In genomic region chr6:32836873-32837272, GRCh38 we compare ENCODE assay signal across 14 cellular contexts. TPM values are rescaled to one million over a fixed set of nuclear protein-coding genes. Genes with fewer than 3 reads are reported as not detected.
DNase-seq lines count a peak whose midpoint lies in the region; ATAC-seq and TF ChIP-seq lines count a peak whose summit lies in the region.
"Had no signal": no experiment of that assay in that cellular context is flagged by ENCODE, and none has a peak within 500 bp of the region (broad histone marks: within the 10 kb centered on the region; RNA-seq: fewer than 3 reads in every experiment).

No MANE protein-coding gene starts in this region.

- TF ChIP-seq POLR2A in HCT116 (IDR thresholded peaks at IDR 0.05; ENCODE audit: borderline replicate concordance, extremely low read depth, insufficient read depth, insufficient read length), result no peak

- H3K27ac Mint-ChIP-seq in CD4-positive, alpha-beta memory T cell, result peak overlapping the region; percentile 63 to 100 (median 95)
- peak overlapping the region; percentile 72 for H3K27ac Mint-ChIP-seq in activated T-helper 1 cell treated with anti-CD3 and anti-CD28 coated beads, Interleukin-12 subunit alpha, Interleukin-12 subunit beta, Interleukin-2, Interleukin-4 antibody, amounts not matched to agents 30 ng/mL and 10 ng/mL and 1 ng/mL, durations not matched to agents 14 hours and 24 hours and 36 hours
- peak overlapping the region; percentile 89 to 100 (median 99) for H3K27ac Mint-ChIP-seq in naive thymus-derived CD4-positive, alpha-beta T cell

- no peaks in the 10 kb centered on the region for H3K27me3 ChIP-seq in CD4-positive, alpha-beta memory T cell (ENCODE audit: insufficient read depth, low read length)
- no peaks in the 10 kb centered on the region for H3K27me3 ChIP-seq in HCT116 (ENCODE audit: insufficient read depth, low read length)
- H3K27me3 ChIP-seq in naive thymus-derived CD4-positive, alpha-beta T cell (ENCODE audit: control insufficient read depth in 2 of 2, insufficient read depth in 2 of 2, low read length in 2 of 2), result no peaks in the 10 kb centered on the region
- H3K27me3 ChIP-seq in SJCRH30, result peaks cover 7% of the 10 kb centered on the region; the same call in 1 of the 2 replicates

- peaks cover 60 to 85% (median 73%) of the 10 kb centered on the region in 4 donors for H3K4me1 Mint-ChIP-seq in CD4-positive, alpha-beta memory T cell
- H3K4me1 Mint-ChIP-seq in activated T-helper 1 cell treated with anti-CD3 and anti-CD28 coated beads, Interleukin-12 subunit alpha, Interleukin-12 subunit beta, Interleukin-2, Interleukin-4 antibody, amounts not matched to agents 30 ng/mL and 10 ng/mL and 1 ng/mL, durations not matched to agents 14 hours and 24 hours and 36 hours (ENCODE audit: low read depth), result peaks cover 88% of the 10 kb centered on the region
- H3K4me1 Mint-ChIP-seq in naive thymus-derived CD4-positive, alpha-beta T cell, result peaks cover 60 to 88% (median 79%) of the 10 kb centered on the region in 7 donors

- no peak overlapping the region for H3K4me3 ChIP-seq in CD4-positive, alpha-beta memory T cell (ENCODE audit: low read length in 2 of 2)
- H3K4me3 ChIP-seq in HCT116 (replicated peaks in 1 of 2; ENCODE audit: low read depth in 1 of 2, low read length in 2 of 2) (peak overlapping the region in 1 of 2 experiments; percentile 84; a peak in 2 of 4 replicates), SJCRH30 (no peak overlapping the region)
- H3K4me3 ChIP-seq in naive thymus-derived CD4-positive, alpha-beta T cell (ENCODE audit: low read length), result peak overlapping the region; percentile 6

- RAD21 ChIA-PET in HCT116 (lab: Charles Lee; ENCODE audit: low non-redundant PET in 1 of 2, low total read pairs in 2 of 2, uncharacterized antibody in 2 of 2, unreplicated experiment in 2 of 2), result interaction anchor here in 1 of 2 experiments (2.5 kb wide), 1 partner anchor 31 kb away, joined by 36 read pairs; no protein-coding TSS in a partner anchor

- no peak overlapping the region for H3K27ac ChIP-seq in CD4-positive, alpha-beta memory T cell (ENCODE audit: low read depth, low read length)
- H3K27ac ChIP-seq in HCT116 (ENCODE audit: low read depth, low read length) (no peak overlapping the region), SJCRH30 (no peak overlapping the region)
- peak overlapping the region; percentile 97 for H3K27ac ChIP-seq in naive thymus-derived CD4-positive, alpha-beta T cell (ENCODE audit: low read depth, low read length)

- intact Hi-C loops in CD4-positive, alpha-beta memory T cell (cut with micrococcal nuclease), result no loop called here
- intact Hi-C loops in HCT116 (cut with micrococcal nuclease), result loop anchor here (5.0 kb wide), 1 partner anchor 110 kb away; no protein-coding TSS in a partner anchor
- intact Hi-C loops in activated T-helper 1 cell treated with anti-CD3 and anti-CD28 coated beads, Interleukin-12 subunit alpha, Interleukin-12 subunit beta, Interleukin-2, Interleukin-4 antibody, amounts not matched to agents 30 ng/mL and 10 ng/mL and 1 ng/mL, durations not matched to agents 14 hours and 24 hours and 36 hours (cut with micrococcal nuclease), result no loop called here
- intact Hi-C loops in naive thymus-derived CD4-positive, alpha-beta T cell (cut with micrococcal nuclease), result no loop called here

- no peak for DNase-seq in CD4-positive, alpha-beta memory T cell
- DNase-seq in HCT116 (ENCODE audit: low read depth, low spot score), result no peak
- no peak for DNase-seq in activated T-helper 1 cell treated with anti-CD3 and anti-CD28 coated beads, Interleukin-12 subunit alpha, Interleukin-12 subunit beta, Interleukin-2, Interleukin-4 antibody, amounts not matched to agents 30 ng/mL and 10 ng/mL and 1 ng/mL, durations not matched to agents 14 hours and 24 hours and 36 hours (ENCODE audit: low spot score)
- DNase-seq in naive thymus-derived CD4-positive, alpha-beta T cell, result no peak
- DNase-seq in SJCRH30, result no peak
- DNase-seq in UCSD-AML1 (lab: John Stamatoyannopoulos, UW; ENCODE audit: unreplicated experiment), result no peak
- DNase-seq in occipital lobe (lab: John Stamatoyannopoulos, UW), result no peak
- DNase-seq: mesenchymal stem cell, NCI-H2029 treated with DMSO at 0.1 percent for 48 hours, substantia nigra, SW 1271 had no signal

- H3K27me3 Mint-ChIP-seq in CD4-positive, alpha-beta memory T cell, result no peaks in the 10 kb centered on the region
- no peaks in the 10 kb centered on the region for H3K27me3 Mint-ChIP-seq in activated T-helper 1 cell treated with anti-CD3 and anti-CD28 coated beads, Interleukin-12 subunit alpha, Interleukin-12 subunit beta, Interleukin-2, Interleukin-4 antibody, amounts not matched to agents 30 ng/mL and 10 ng/mL and 1 ng/mL, durations not matched to agents 14 hours and 24 hours and 36 hours (ENCODE audit: insufficient read depth)
- H3K27me3 Mint-ChIP-seq in naive thymus-derived CD4-positive, alpha-beta T cell, result no peaks in the 10 kb centered on the region

- TF ChIP-seq RAD21 in HCT116 (IDR thresholded peaks at IDR 0.05; ENCODE audit: low read depth), result no peak

- H3K9ac ChIP-seq in HCT116 (ENCODE audit: low read length), result no peak overlapping the region

- peak overlapping the region; percentile 53 to 97 (median 93) for H3K4me3 Mint-ChIP-seq in CD4-positive, alpha-beta memory T cell
- peak overlapping the region; percentile 79 for H3K4me3 Mint-ChIP-seq in activated T-helper 1 cell treated with anti-CD3 and anti-CD28 coated beads, Interleukin-12 subunit alpha, Interleukin-12 subunit beta, Interleukin-2, Interleukin-4 antibody, amounts not matched to agents 30 ng/mL and 10 ng/mL and 1 ng/mL, durations not matched to agents 14 hours and 24 hours and 36 hours
- H3K4me3 Mint-ChIP-seq in naive thymus-derived CD4-positive, alpha-beta T cell, result peak overlapping the region; percentile 85 to 98 (median 93)

- H3K9me3 ChIP-seq in CD4-positive, alpha-beta memory T cell (ENCODE audit: control insufficient read depth in 1 of 2, low read length in 2 of 2), result no peaks in the 10 kb centered on the region
- H3K9me3 ChIP-seq in HCT116 (ENCODE audit: control insufficient read depth in 1 of 2, insufficient read depth in 1 of 2, low read depth in 1 of 2, low read length in 2 of 2), result no peaks in the 10 kb centered on the region
- no peaks in the 10 kb centered on the region for H3K9me3 ChIP-seq in naive thymus-derived CD4-positive, alpha-beta T cell (ENCODE audit: control insufficient read depth in 2 of 3, low read length in 3 of 3)
- no peaks in the 10 kb centered on the region for H3K9me3 ChIP-seq in SJCRH30 (replicated peaks)

- peaks cover 9% of the 10 kb centered on the region; the same call in 1 of the 2 replicates for H3K79me2 ChIP-seq in HCT116 (ENCODE audit: insufficient read depth, low read length)

- no peak for TF ChIP-seq CTCF in HCT116 (IDR thresholded peaks at IDR 0.05 in 2 of 3, conservative IDR thresholded peaks at IDR 0.05 in 1 of 3; ENCODE audit: borderline replicate concordance in 1 of 3, insufficient read depth in 1 of 3, low read depth in 2 of 3, low read length in 2 of 3)

- no TSS peak for BruUV-seq in HCT116 (replicated peaks; lab: Mats Ljungman, UMichigan)

- ATAC-seq in HCT116 (no peak), HG03097 (IDR thresholded peaks at IDR 0.05; ENCODE audit: low FRiP score, unreplicated experiment) (no peak)
- ATAC-seq in naive thymus-derived CD4-positive, alpha-beta T cell, result no peak

- peaks cover 40% of the 10 kb centered on the region for H3K36me3 ChIP-seq in CD4-positive, alpha-beta memory T cell (ENCODE audit: insufficient read depth, low read length)
- H3K36me3 ChIP-seq in HCT116 (ENCODE audit: control insufficient read depth in 1 of 2, insufficient read depth in 2 of 2, low read length in 2 of 2) (peaks cover 0 to 30% of the 10 kb centered on the region in 2 experiments; a peak in 2 of 4 replicates), SJCRH30 (0 out of 2 replicates have a peak, but pooled peaks cover 8% of the 10 kb centered on the region)
- peaks cover 12 to 64% (median 18%) of the 10 kb centered on the region in 3 experiments for H3K36me3 ChIP-seq in naive thymus-derived CD4-positive, alpha-beta T cell (ENCODE audit: control insufficient read depth in 2 of 3, insufficient read depth in 3 of 3, low read length in 3 of 3)

- H2AFZ ChIP-seq in HCT116 (ENCODE audit: low read depth, low read length, poor library complexity, severe bottlenecking), result no peak overlapping the region

- H4K20me1 ChIP-seq in HCT116 (ENCODE audit: insufficient read depth), result no peaks in the 10 kb centered on the region

- POLR2A ChIA-PET in CD4-positive, alpha-beta memory T cell (lab: Charles Lee; ENCODE audit: partially characterized antibody), result interaction anchor here (3.5 to 11.6 kb wide), 4 partner anchors 23 to 136 kb away, joined by 15 to 1160 read pairs (median 410); partner anchors contain the start of genes BRD2, PSMB9 and TAP1
- POLR2A ChIA-PET in HCT116 (lab: Charles Lee), result interaction anchor here (3.0 kb wide), 1 partner anchor 9 kb away, joined by 10 read pairs; no protein-coding TSS in a partner anchor
- POLR2A ChIA-PET in naive thymus-derived CD4-positive, alpha-beta T cell (lab: Charles Lee), result interaction anchor here (1.4 to 11.4 kb wide), 5 partner anchors 20 to 134 kb away, joined by 5 to 662 read pairs (median 12); partner anchors contain the start of genes BRD2, HLA-DMA, PSMB9 and TAP1

- H3K4me2 ChIP-seq in HCT116 (ENCODE audit: low read length), result peak overlapping the region; percentile 98

- H3K4me1 ChIP-seq in CD4-positive, alpha-beta memory T cell (ENCODE audit: insufficient read depth, low read length), result peaks cover 73% of the 10 kb centered on the region
- H3K4me1 ChIP-seq in HCT116 (ENCODE audit: control insufficient read depth in 1 of 2, insufficient read depth in 2 of 2, low read length in 2 of 2), result peaks cover 6 to 20% of the 10 kb centered on the region in 2 experiments; a peak in 3 of 4 replicates
- H3K4me1 ChIP-seq in naive thymus-derived CD4-positive, alpha-beta T cell (ENCODE audit: control insufficient read depth in 2 of 2, insufficient read depth in 2 of 2, low read length in 2 of 2), result peaks cover 40 to 53% of the 10 kb centered on the region in 2 donors
- H3K4me1 ChIP-seq in SJCRH30, result no peaks in the 10 kb centered on the region

- CTCF ChIA-PET in CD4-positive, alpha-beta memory T cell (lab: Charles Lee; ENCODE audit: partially characterized antibody), result interaction anchor here (2.3 to 11.2 kb wide), 3 partner anchors 10 to 31 kb away, joined by 34 to 480 read pairs (median 263); partner anchors contain the start of genes PSMB9 and TAP1
- CTCF ChIA-PET in HCT116 (lab: Charles Lee), result interaction anchor here (3.5 kb wide), 3 partner anchors 19 to 33 kb away, joined by 55 to 189 read pairs (median 80); partner anchors contain the start of genes PSMB9 and TAP1
- CTCF ChIA-PET in naive thymus-derived CD4-positive, alpha-beta T cell (lab: Charles Lee), result interaction anchor here (6.7 to 9.7 kb wide), 2 partner anchors 19 to 31 kb away, joined by 177 to 241 read pairs; partner anchors contain the start of genes PSMB9 and TAP1

- H3K36me3 Mint-ChIP-seq in CD4-positive, alpha-beta memory T cell, result peaks cover 64 to 79% of the 10 kb centered on the region in 2 donors
- H3K36me3 Mint-ChIP-seq in activated T-helper 1 cell treated with anti-CD3 and anti-CD28 coated beads, Interleukin-12 subunit alpha, Interleukin-12 subunit beta, Interleukin-2, Interleukin-4 antibody, amounts not matched to agents 30 ng/mL and 10 ng/mL and 1 ng/mL, durations not matched to agents 14 hours and 24 hours and 36 hours (ENCODE audit: low read depth), result peaks cover 75% of the 10 kb centered on the region
- H3K36me3 Mint-ChIP-seq in naive thymus-derived CD4-positive, alpha-beta T cell, result peaks cover 30 to 62% (median 38%) of the 10 kb centered on the region in 5 donors

- H3K9me3 Mint-ChIP-seq in CD4-positive, alpha-beta memory T cell, result no peaks in the 10 kb centered on the region
- no peaks in the 10 kb centered on the region for H3K9me3 Mint-ChIP-seq in activated T-helper 1 cell treated with anti-CD3 and anti-CD28 coated beads, Interleukin-12 subunit alpha, Interleukin-12 subunit beta, Interleukin-2, Interleukin-4 antibody, amounts not matched to agents 30 ng/mL and 10 ng/mL and 1 ng/mL, durations not matched to agents 14 hours and 24 hours and 36 hours
- H3K9me3 Mint-ChIP-seq in naive thymus-derived CD4-positive, alpha-beta T cell, result peaks cover 0 to 1% (median 0%) of the 10 kb centered on the region in 11 donors

- H3K9me2 ChIP-seq in HCT116 (ENCODE audit: insufficient read depth), result no peaks in the 10 kb centered on the region

RNA-seq across cellular contexts. Expression of gene TAP2, which starts 1.7 kb away (rescaled TPM):
- 100 to 1,000 TPM; 106 to 112 TPM for total RNA-seq in CD4-positive, alpha-beta memory T cell
- 10 to 100 TPM; 11.0 to 16.5 TPM for polyA plus RNA-seq in CD4-positive, alpha-beta memory T cell
- total RNA-seq in HCT116 (2021; ENCODE audit: unreplicated experiment) (59.9 TPM), occipital lobe (3.9 TPM)
- polyA plus RNA-seq in HCT116 (2012), result 43.9 and 67.4 TPM in 2 replicates
- total RNA-seq in activated T-helper 1 cell treated with anti-CD3 and anti-CD28 coated beads, Interleukin-12 subunit alpha, Interleukin-12 subunit beta, Interleukin-2, Interleukin-4 antibody, amounts not matched to agents 30 ng/mL and 10 ng/mL and 1 ng/mL, durations not matched to agents 14 hours and 24 hours and 36 hours, result 160 and 167 TPM in 2 replicates
- 100 to 1,000 TPM in 4 of 5 experiments, 10 to 100 TPM in 1; 84.3 to 243 (median 117) TPM for total RNA-seq in naive thymus-derived CD4-positive, alpha-beta T cell
- polyA plus RNA-seq in naive thymus-derived CD4-positive, alpha-beta T cell, result 10 to 100 TPM; 26.4 to 36.4 TPM
- total RNA-seq in SJCRH30 (2014; rRNA removed; shearing (Covaris generic)), result 17.1 and 17.4 TPM in 2 replicates

RNA-seq across cellular contexts. Expression of gene PSMB8, which starts 7.0 kb away (rescaled TPM):
- 100 to 1,000 TPM; 134 to 138 TPM for total RNA-seq in CD4-positive, alpha-beta memory T cell
- polyA plus RNA-seq in CD4-positive, alpha-beta memory T cell, result 100 to 1,000 TPM; 363 to 426 TPM
- total RNA-seq in HCT116 (2021; ENCODE audit: unreplicated experiment), result 0.96 TPM
- 1.1 and 1.4 TPM in 2 replicates for polyA plus RNA-seq in HCT116 (2012)
- 353 and 358 TPM in 2 replicates for total RNA-seq in activated T-helper 1 cell treated with anti-CD3 and anti-CD28 coated beads, Interleukin-12 subunit alpha, Interleukin-12 subunit beta, Interleukin-2, Interleukin-4 antibody, amounts not matched to agents 30 ng/mL and 10 ng/mL and 1 ng/mL, durations not matched to agents 14 hours and 24 hours and 36 hours
- total RNA-seq in naive thymus-derived CD4-positive, alpha-beta T cell, result 100 to 1,000 TPM; 111 to 419 (median 115) TPM
- 100 to 1,000 TPM; 322 to 378 TPM for polyA plus RNA-seq in naive thymus-derived CD4-positive, alpha-beta T cell
- 0.18 and 0.33 TPM in 2 replicates for total RNA-seq in SJCRH30 (2014; rRNA removed; shearing (Covaris generic))
- 5.3 TPM for total RNA-seq in occipital lobe

RNA-seq across cellular contexts. Expression of gene TAP1, which starts 16.6 kb away (rescaled TPM):
- 100 to 1,000 TPM; 136 to 141 TPM for total RNA-seq in CD4-positive, alpha-beta memory T cell
- polyA plus RNA-seq in CD4-positive, alpha-beta memory T cell, result 100 to 1,000 TPM; 300 to 324 TPM
- 32.2 TPM for total RNA-seq in HCT116 (2021; ENCODE audit: unreplicated experiment)
- 49.6 and 50.8 TPM in 2 replicates for polyA plus RNA-seq in HCT116 (2012)
- total RNA-seq in activated T-helper 1 cell treated with anti-CD3 and anti-CD28 coated beads, Interleukin-12 subunit alpha, Interleukin-12 subunit beta, Interleukin-2, Interleukin-4 antibody, amounts not matched to agents 30 ng/mL and 10 ng/mL and 1 ng/mL, durations not matched to agents 14 hours and 24 hours and 36 hours, result 284 and 290 TPM in 2 replicates
- total RNA-seq in naive thymus-derived CD4-positive, alpha-beta T cell, result 100 to 1,000 TPM in 3 of 5 experiments, 10 to 100 TPM in 2; 92.1 to 500 (median 103) TPM
- 100 to 1,000 TPM; 162 to 274 TPM for polyA plus RNA-seq in naive thymus-derived CD4-positive, alpha-beta T cell
- total RNA-seq in SJCRH30 (2014; rRNA removed; shearing (Covaris generic)), result 0.43 and 0.81 TPM in 2 replicates
- total RNA-seq in occipital lobe, result 7.5 TPM

RNA-seq across cellular contexts. Expression of gene PSMB9, which starts 17.1 kb away (rescaled TPM):
- 100 to 1,000 TPM; 141 to 144 TPM for total RNA-seq in CD4-positive, alpha-beta memory T cell
- polyA plus RNA-seq in CD4-positive, alpha-beta memory T cell, result 100 to 1,000 TPM; 501 to 763 TPM
- total RNA-seq in HCT116 (2021; ENCODE audit: unreplicated experiment), result 8.1 TPM
- polyA plus RNA-seq in HCT116 (2012), result 11.0 and 12.5 TPM in 2 replicates
- total RNA-seq in activated T-helper 1 cell treated with anti-CD3 and anti-CD28 coated beads, Interleukin-12 subunit alpha, Interleukin-12 subunit beta, Interleukin-2, Interleukin-4 antibody, amounts not matched to agents 30 ng/mL and 10 ng/mL and 1 ng/mL, durations not matched to agents 14 hours and 24 hours and 36 hours, result 249 and 253 TPM in 2 replicates
- 100 to 1,000 TPM in 2 of 5 experiments, 10 to 100 TPM in 3; 70.3 to 452 (median 90.5) TPM for total RNA-seq in naive thymus-derived CD4-positive, alpha-beta T cell
- polyA plus RNA-seq in naive thymus-derived CD4-positive, alpha-beta T cell, result 100 to 1,000 TPM; 385 to 389 TPM
- 0.18 TPM in 1 of 2 replicates, not detected in the other for total RNA-seq in SJCRH30 (2014; rRNA removed; shearing (Covaris generic))
- 5.8 TPM for total RNA-seq in occipital lobe

RNA-seq across cellular contexts. Expression of gene HLA-DOB, which starts 20.1 kb away (rescaled TPM):
- 1 to 10 TPM in 1 of 2 experiments, under 1 TPM in 1; 0.61 to 1.1 TPM for total RNA-seq in CD4-positive, alpha-beta memory T cell
- polyA plus RNA-seq in CD4-positive, alpha-beta memory T cell, result 1 to 10 TPM in 1 of 2 donors, under 1 TPM in 1; 0.22 to 2.8 TPM
- total RNA-seq in HCT116 (2021; ENCODE audit: unreplicated experiment) (0.64 TPM), occipital lobe (not detected)
- polyA plus RNA-seq in HCT116 (2012), result 1.1 and 1.3 TPM in 2 replicates
- total RNA-seq in activated T-helper 1 cell treated with anti-CD3 and anti-CD28 coated beads, Interleukin-12 subunit alpha, Interleukin-12 subunit beta, Interleukin-2, Interleukin-4 antibody, amounts not matched to agents 30 ng/mL and 10 ng/mL and 1 ng/mL, durations not matched to agents 14 hours and 24 hours and 36 hours, result 4.2 and 4.3 TPM in 2 replicates
- 1 to 10 TPM; 1.7 to 7.7 (median 4.9) TPM for total RNA-seq in naive thymus-derived CD4-positive, alpha-beta T cell
- polyA plus RNA-seq in naive thymus-derived CD4-positive, alpha-beta T cell, result under 1 TPM; 0.48 to 0.57 TPM
- total RNA-seq in SJCRH30 (2014; rRNA removed; shearing (Covaris generic)), result 0.10 and 0.28 TPM in 2 replicates
- total RNA-seq: H1, renal cortical epithelial cell had no signal

Comparison
In these comparisons a context has a peak if more than half of its experiments do, and no peak if none do; other contexts are left out.
1. RNA of gene PSMB8, which starts 7.0 kb away (total RNA-seq): 353 to 358 TPM in activated T-helper 1 cell treated with anti-CD3 and anti-CD28 coated beads, Interleukin-12 subunit alpha, Interleukin-12 subunit beta, Interleukin-2, Interleukin-4 antibody, amounts not matched to agents 30 ng/mL and 10 ng/mL and 1 ng/mL, durations not matched to agents 14 hours and 24 hours and 36 hours, 134 to 138 TPM in CD4-positive, alpha-beta memory T cell and 111 to 419 TPM in naive thymus-derived CD4-positive, alpha-beta T cell; 5.3 TPM in occipital lobe (single experiment), 0.96 TPM in HCT116 (single experiment) and 0.18 to 0.33 TPM in SJCRH30; every median in the first group is over 10 times any median in the second.
2. Peak in every context shown above with its lines, with median percentiles within 50 percentile points of each other: H3K27ac Mint-ChIP-seq and H3K4me3 Mint-ChIP-seq.